9 cellular contexts compared by ENCODE assay signal in genomic region chr19:49364083-49364687, GRCh38. TPM values are rescaled to one million over a fixed set of nuclear protein-coding genes. Genes with fewer than 3 reads are reported as not detected.
DNase-seq lines count a peak whose midpoint lies in the region; FAIRE-seq and TF ChIP-seq lines count a peak whose summit lies in the region.
"Had no signal": no experiment of that assay in that cellular context is flagged by ENCODE, and none has a peak within 500 bp of the region (broad histone marks: within the 10 kb centered on the region; RNA-seq: fewer than 3 reads in every experiment).

No MANE protein-coding gene starts in this region.

- H3K4me3 ChIP-seq in H7 (ENCODE audit: insufficient read depth, low read depth, low read length) (peak overlapping the region; percentile 36), ascending aorta (peak overlapping the region; percentile 38 to 76), kidney (ENCODE audit: low read length in 2 of 2) (peak overlapping the region in 1 of 2 donors; percentile 68), skeletal muscle satellite cell (ENCODE audit: low read length) (peak overlapping the region; percentile 58)

- H3K27me3 ChIP-seq in H7 (ENCODE audit: control insufficient read depth, insufficient read depth, low read length) (no peaks in the 10 kb centered on the region), ascending aorta (no peaks in the 10 kb centered on the region), skeletal muscle satellite cell (ENCODE audit: control insufficient read depth, insufficient read depth, low read length) (no peaks in the 10 kb centered on the region)

- TF ChIP-seq CTCF in ascending aorta (IDR thresholded peaks at IDR 0.05) (no peak), kidney (IDR thresholded peaks at IDR 0.05; ENCODE audit: borderline replicate concordance, extremely low read depth, insufficient read depth) (no peak)

- no peak overlapping the region for H3K9ac ChIP-seq in kidney (ENCODE audit: low read length in 2 of 2)
- H3K9ac ChIP-seq in skeletal muscle satellite cell (ENCODE audit: low read depth, low read length): no peak overlapping the region

- H3K36me3 ChIP-seq in H7 (replicated peaks; ENCODE audit: control insufficient read depth, insufficient read depth, low read length) (peaks cover 5% of the 10 kb centered on the region), ascending aorta (peaks cover 0 to under 1% of the 10 kb centered on the region in 2 donors), kidney (ENCODE audit: control insufficient read depth in 1 of 2, insufficient read depth in 2 of 2, low read length in 2 of 2) (no peaks in the 10 kb centered on the region), skeletal muscle satellite cell (ENCODE audit: insufficient read depth, low read length) (peaks cover 3% of the 10 kb centered on the region)

- peak overlapping the region; percentile 73 for H3K4me2 ChIP-seq in skeletal muscle satellite cell (ENCODE audit: low read length)

- DNase-seq in H7: peak; percentile 53
- DNase-seq in ascending aorta (ENCODE audit: low spot score in 2 of 2): no peak
- DNase-seq in kidney: peak; percentile 82
- DNase-seq in HuH-7 (ENCODE audit: low spot score): no peak
- DNase-seq in HT-29 (ENCODE audit: low spot score): no peak
- DNase-seq in dermis blood vessel endothelial cell: no peak
- no peak for DNase-seq in NCI-H1694 (lab: John Stamatoyannopoulos, UW)

- H3K27ac ChIP-seq in ascending aorta: peak overlapping the region; percentile 37 to 88
- H3K27ac ChIP-seq in kidney (ENCODE audit: low read depth in 2 of 2, low read length in 2 of 2): no peak overlapping the region
- H3K27ac ChIP-seq: HL-60 had no signal

- peaks cover 0 to 7% of the 10 kb centered on the region in 2 donors for H3K4me1 ChIP-seq in ascending aorta
- peaks cover 0 to 5% of the 10 kb centered on the region in 2 donors for H3K4me1 ChIP-seq in kidney (ENCODE audit: control insufficient read depth in 1 of 2, insufficient read depth in 1 of 2, low read depth in 1 of 2, low read length in 2 of 2)
- H3K4me1 ChIP-seq in skeletal muscle satellite cell (ENCODE audit: control insufficient read depth, insufficient read depth, low read length): peaks cover 8% of the 10 kb centered on the region

- peaks cover 0 to 11% of the 10 kb centered on the region in 2 donors for H3K9me3 ChIP-seq in ascending aorta
- peaks cover 0 to 4% of the 10 kb centered on the region in 2 donors for H3K9me3 ChIP-seq in kidney (ENCODE audit: control insufficient read depth in 1 of 2, low read length in 2 of 2)
- no peaks in the 10 kb centered on the region for H3K9me3 ChIP-seq in skeletal muscle satellite cell (replicated peaks; ENCODE audit: low read length)

- FAIRE-seq in kidney (lab: Jason Lieb, UNC): no peak

- intact Hi-C loops in ascending aorta (cut with DNase I): loop anchor here (5.0 kb wide), 3 partner anchors 228 to 727 kb away; partner anchors contain the start of genes DBP, PRMT1 and PRR12
- intact Hi-C loops in kidney (cut with DNase I): no loop called here

RNA-seq across cellular contexts. Expression of gene DKKL1, which starts 0.5 kb away (rescaled TPM):
- 3.6 and 4.3 TPM in 2 replicates for total RNA-seq in H7 (2014; rRNA removed; shearing (Covaris generic))
- total RNA-seq in ascending aorta: not detected
- total RNA-seq in kidney: 0.57 TPM
- polyA plus RNA-seq in kidney (ENCODE audit: insufficient read depth, low read depth, low replicate concordance): 0.95 TPM
- total RNA-seq in skeletal muscle satellite cell (2012; rRNA removed): 0.25 TPM in 1 of 2 replicates, not detected in the other
- total RNA-seq in HT-29 (2014; rRNA removed; shearing (Covaris generic)): 0.18 and 0.53 TPM in 2 replicates
- 0.33 TPM in 1 of 2 replicates, not detected in the other for total RNA-seq in dermis blood vessel endothelial cell

RNA-seq across cellular contexts. Expression of gene TEAD2, which starts 2.0 kb away (rescaled TPM):
- 110 and 155 TPM in 2 replicates for total RNA-seq in H7 (2014; rRNA removed; shearing (Covaris generic))
- total RNA-seq in ascending aorta: 51.4 TPM
- total RNA-seq in kidney: 30.2 TPM
- polyA plus RNA-seq in kidney (ENCODE audit: insufficient read depth, low read depth, low replicate concordance): 15.7 TPM
- total RNA-seq in skeletal muscle satellite cell (2012; rRNA removed): 8.4 and 10.9 TPM in 2 replicates
- 27.2 and 28.6 TPM in 2 replicates for total RNA-seq in HT-29 (2014; rRNA removed; shearing (Covaris generic))
- 74.7 and 101 TPM in 2 replicates for total RNA-seq in dermis blood vessel endothelial cell

RNA-seq across cellular contexts. Expression of gene KASH5, which starts 23.9 kb away (rescaled TPM):
- total RNA-seq in H7 (2014; rRNA removed; shearing (Covaris generic)): 0.21 and 0.26 TPM in 2 replicates
- total RNA-seq in ascending aorta (not detected), kidney (not detected), dermis blood vessel endothelial cell (not detected in 2 replicates)
- polyA plus RNA-seq in kidney (ENCODE audit: insufficient read depth, low read depth, low replicate concordance): not detected
- total RNA-seq in skeletal muscle satellite cell (2012; rRNA removed): not detected in 2 replicates
- total RNA-seq in HT-29 (2014; rRNA removed; shearing (Covaris generic)): not detected in 2 replicates

RNA-seq across cellular contexts. Expression of gene CD37, which starts 29.0 kb away (rescaled TPM):
- 0.44 TPM in 1 of 2 replicates, not detected in the other for total RNA-seq in H7 (2014; rRNA removed; shearing (Covaris generic))
- 15.6 TPM for total RNA-seq in ascending aorta
- 35.7 TPM for total RNA-seq in kidney
- polyA plus RNA-seq in kidney (ENCODE audit: insufficient read depth, low read depth, low replicate concordance): 3.8 TPM
- not detected in 2 replicates for total RNA-seq in skeletal muscle satellite cell (2012; rRNA removed)
- total RNA-seq in HT-29 (2014; rRNA removed; shearing (Covaris generic)): not detected in 2 replicates
- not detected in 2 replicates for total RNA-seq in dermis blood vessel endothelial cell

RNA-seq across cellular contexts. Expression of gene SLC6A16, which starts 39.2 kb away (rescaled TPM):
- 0.24 and 4.3 TPM in 2 replicates for total RNA-seq in H7 (2014; rRNA removed; shearing (Covaris generic))
- 0.85 TPM for total RNA-seq in ascending aorta
- total RNA-seq in kidney: 3.7 TPM
- polyA plus RNA-seq in kidney (ENCODE audit: insufficient read depth, low read depth, low replicate concordance): 1.5 TPM
- not detected in 2 replicates for total RNA-seq in skeletal muscle satellite cell (2012; rRNA removed)
- 0.26 TPM in 1 of 2 replicates, not detected in the other for total RNA-seq in HT-29 (2014; rRNA removed; shearing (Covaris generic))
- 0.28 and 1.0 TPM in 2 replicates for total RNA-seq in dermis blood vessel endothelial cell

Comparison
In these comparisons a context has a peak if more than half of its experiments do, and no peak if none do; other contexts are left out.
1. DNase-seq: peak in H7 (single experiment) and kidney (single experiment); none in ascending aorta (0 of 2), HuH-7 (single experiment), HT-29 (single experiment), dermis blood vessel endothelial cell (single experiment) and NCI-H1694 (single experiment).
2. H3K27ac ChIP-seq: peak in ascending aorta (2 of 2); none in kidney (0 of 2).